In the genomic region with DNA sequence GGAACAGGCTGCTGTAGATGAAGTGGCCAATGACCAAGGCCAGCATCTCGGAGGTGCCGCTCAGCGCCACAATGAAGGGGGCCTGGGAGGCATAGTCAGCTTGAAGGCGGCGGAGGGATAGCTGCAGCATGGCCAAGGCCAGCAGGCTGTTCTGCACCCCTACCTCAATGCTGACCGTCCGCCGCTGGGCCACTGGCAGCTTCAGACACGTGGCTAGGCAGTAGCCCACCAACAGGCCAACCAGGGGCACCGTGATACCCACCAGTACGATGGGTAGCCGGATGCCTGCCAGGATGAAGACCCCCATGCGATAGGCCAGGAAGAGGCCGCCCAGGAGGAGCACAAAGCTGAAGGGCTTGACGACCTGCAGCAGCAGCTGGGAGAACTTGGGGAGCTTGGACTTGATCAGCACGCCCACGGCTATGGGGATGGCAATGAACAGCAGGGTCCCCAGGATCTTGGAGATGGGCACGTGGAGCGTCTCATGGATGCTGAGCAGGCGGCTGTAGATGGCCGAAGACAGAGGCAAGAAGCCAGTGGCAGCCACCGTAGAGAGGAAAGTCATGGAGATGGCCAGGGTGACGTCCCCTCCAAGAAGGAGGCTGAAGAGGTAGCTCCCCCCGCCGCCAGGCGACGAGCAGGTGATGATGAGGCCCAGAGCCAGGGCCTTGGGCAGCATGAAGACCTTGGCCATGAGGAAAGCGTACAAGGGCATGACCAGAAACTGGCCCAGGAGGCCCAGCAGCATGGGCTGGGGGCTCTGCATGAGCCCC, we compare ENCODE assay signal across 11 cellular contexts. TPM values are rescaled to one million over a fixed set of nuclear protein-coding genes. Genes with fewer than 3 reads are reported as not detected.
A peak's percentile ranks its signal among the peaks of the same experiment; 100 is the strongest.
DNase-seq lines count a peak whose midpoint lies in the region; ATAC-seq and TF ChIP-seq lines count a peak whose summit lies in the region.
"Had no signal": no experiment of that assay in that cellular context is flagged by ENCODE, and none has a peak within 500 bp of the region (broad histone marks: within the 10 kb centered on the region; RNA-seq: fewer than 3 reads in every experiment).

No MANE protein-coding gene starts in this region.

- H3K9me3 ChIP-seq in mammary epithelial cell (replicated peaks; ENCODE audit: insufficient read depth, low read length) (no peaks in the 10 kb centered on the region), mesenchymal stem cell (ENCODE audit: control insufficient read depth, low read length) (no peaks in the 10 kb centered on the region), thyroid gland (no peaks in the 10 kb centered on the region)
- H3K9me3 ChIP-seq: testis had no signal

- H3K36me3 ChIP-seq in mammary epithelial cell (ENCODE audit: insufficient read depth, low read length) (no peaks in the 10 kb centered on the region), mesenchymal stem cell (ENCODE audit: control insufficient read depth in 1 of 2, insufficient read depth in 2 of 2, low read depth in 1 of 2, low read length in 2 of 2) (peaks cover 33 to 41% of the 10 kb centered on the region in 2 experiments), thyroid gland (no peaks in the 10 kb centered on the region)

- in situ Hi-C loops in mammary epithelial cell (cut with MboI; ENCODE audit: low sequenced_read_pairs in 2 of 2), result no loop called here

- peaks cover 16% of the 10 kb centered on the region for H3K79me1 ChIP-seq in mesenchymal stem cell (replicated peaks; ENCODE audit: low read length, poor library complexity, severe bottlenecking)

- peaks cover 7% of the 10 kb centered on the region for H3K4me1 ChIP-seq in mammary epithelial cell (ENCODE audit: insufficient read depth, low read length)
- peaks cover 28% of the 10 kb centered on the region for H3K4me1 ChIP-seq in mesenchymal stem cell (ENCODE audit: control insufficient read depth, insufficient read depth, low read depth, low read length)
- peaks cover 0 to 13% of the 10 kb centered on the region in 2 donors for H3K4me1 ChIP-seq in thyroid gland

- H3K27me3 Mint-ChIP-seq in MCF 10A (ENCODE audit: insufficient read depth, unreplicated experiment), result peaks cover 12% of the 10 kb centered on the region
- peaks cover 1% of the 10 kb centered on the region; the same call in 1 of the 2 replicates for H3K27me3 Mint-ChIP-seq in WTC11 (ENCODE audit: low read depth)

- no peak overlapping the region for H2BK5ac ChIP-seq in mesenchymal stem cell (ENCODE audit: low read depth, low read length, poor library complexity, severe bottlenecking)

- H3K27me3 ChIP-seq in mammary epithelial cell (ENCODE audit: insufficient read depth, low read length) (no peaks in the 10 kb centered on the region), mesenchymal stem cell (ENCODE audit: control insufficient read depth in 1 of 2, insufficient read depth in 1 of 2, low read length in 2 of 2) (peaks cover 0 to 3% of the 10 kb centered on the region in 2 experiments), thyroid gland (no peaks in the 10 kb centered on the region)
- H3K27me3 ChIP-seq: testis had no signal

- H4K91ac ChIP-seq in mesenchymal stem cell (ENCODE audit: low read length), result no peak overlapping the region

- dilution Hi-C loops in mammary epithelial cell (cut with HindIII; ENCODE audit: low sequenced_read_pairs), result no loop called here

- H3K4me2 ChIP-seq in mammary epithelial cell (ENCODE audit: insufficient read depth, low read depth, low read length) (no peak overlapping the region), mesenchymal stem cell (ENCODE audit: low read length, poor library complexity, severe bottlenecking) (no peak overlapping the region)

- 89% methylated on average over 27 of the region's 28 CpGs for WGBS in mammary epithelial cell (ENCODE audit: low coverage, missing lambda C conversion rate)
- WGBS in mesenchymal stem cell, result 98% methylated on average over 28 of the region's 28 CpGs
- 93 to 95% methylated on average over 15 to 16 of the region's 28 CpGs for WGBS in thyroid gland, 2 donors

- H3K9me3 Mint-ChIP-seq in MCF 10A (ENCODE audit: unreplicated experiment) (no peaks in the 10 kb centered on the region), WTC11 (no peaks in the 10 kb centered on the region)

- no peak overlapping the region for H2BK15ac ChIP-seq in mesenchymal stem cell (ENCODE audit: low read depth, poor library complexity, severe bottlenecking)

- peak overlapping the region; percentile 62 for H2AK5ac ChIP-seq in mesenchymal stem cell (ENCODE audit: low read length, severe bottlenecking)

- no peak overlapping the region for H3K14ac ChIP-seq in mesenchymal stem cell (ENCODE audit: low read length in 2 of 2)

- no peak for TF ChIP-seq POLR2A in thyroid gland (IDR thresholded peaks at IDR 0.05)

- H3K4ac ChIP-seq in mesenchymal stem cell (ENCODE audit: low read depth in 1 of 2, low read length in 2 of 2), result no peak overlapping the region

- H3K4me3 Mint-ChIP-seq in MCF 10A (ENCODE audit: unreplicated experiment), result peak overlapping the region; percentile 65
- H3K4me3 Mint-ChIP-seq in WTC11, result peak overlapping the region; percentile 69

- H3K18ac ChIP-seq in mesenchymal stem cell (ENCODE audit: low read depth in 1 of 2, low read length in 2 of 2), result no peak overlapping the region

- ATAC-seq in WTC11, result no peak
- no peak for ATAC-seq in SK-N-SH treated with all-trans-retinoic acid at 6 μM for 48 hours

- H2BK12ac ChIP-seq in mesenchymal stem cell (ENCODE audit: low read length in 2 of 2), result peak overlapping the region in 1 of 2 experiments; percentile 78

- DNase-seq in MCF 10A (ENCODE audit: unreplicated experiment) (no peak), mammary epithelial cell (no peak), WTC11 (ENCODE audit: low spot score) (no peak), mesenchymal stem cell (no peak), thyroid gland (no peak), AG20443 (ENCODE audit: low spot score) (no peak), NCI-H1930 (lab: John Stamatoyannopoulos, UW) (no peak)
- DNase-seq: activated effector memory CD4-positive, alpha-beta T cell treated with anti-CD3 and anti-CD28 coated beads, Interleukin-2, amount 50 U/mL, for 16 hours; foreskin melanocyte; testis had no signal

- BruUV-seq in MCF 10A (replicated peaks; lab: Mats Ljungman, UMichigan) (no TSS peak), mammary epithelial cell (replicated peaks; lab: Mats Ljungman, UMichigan) (no TSS peak)

- H3K79me2 ChIP-seq in mammary epithelial cell (ENCODE audit: insufficient read depth, low read length), result peaks cover 35% of the 10 kb centered on the region

- no peak overlapping the region for H2BK120ac ChIP-seq in mesenchymal stem cell (ENCODE audit: low read depth, low read length)

- H3K27ac Mint-ChIP-seq in MCF 10A (ENCODE audit: low read depth, unreplicated experiment) (no peak overlapping the region), WTC11 (no peak overlapping the region)

- H3K9ac ChIP-seq in mammary epithelial cell (ENCODE audit: insufficient read depth, low read length) (no peak overlapping the region), mesenchymal stem cell (ENCODE audit: low read length) (no peak overlapping the region)

- H4K8ac ChIP-seq in mesenchymal stem cell (ENCODE audit: low read length), result no peak overlapping the region

- TF ChIP-seq CTCF in MCF 10A (IDR thresholded peaks at IDR 0.05; ENCODE audit: unreplicated experiment), result no peak
- TF ChIP-seq CTCF in mammary epithelial cell (conservative IDR thresholded peaks at IDR 0.05 in 1 of 2, IDR thresholded peaks at IDR 0.05 in 1 of 2; ENCODE audit: extremely low read depth in 1 of 2, insufficient read depth in 1 of 2, low read depth in 1 of 2, low read length in 2 of 2), result no peak
- no peak for TF ChIP-seq CTCF in WTC11 (IDR thresholded peaks at IDR 0.05)
- TF ChIP-seq CTCF in thyroid gland (IDR thresholded peaks at IDR 0.05), result no peak

- H3K4me3 ChIP-seq in mammary epithelial cell (replicated peaks in 1 of 3; ENCODE audit: insufficient read depth in 1 of 3, low read depth in 2 of 3, low read length in 3 of 3) (no peak overlapping the region), mesenchymal stem cell (ENCODE audit: insufficient read depth in 1 of 2, low read depth in 1 of 2, low read length in 2 of 2) (no peak overlapping the region), thyroid gland (replicated peaks in 1 of 3) (no peak overlapping the region)

- CTCF ChIA-PET in MCF 10A (lab: Yijun Ruan, JAX) (interaction anchor here (0.6 to 1.2 kb wide), 5 partner anchors 11 to 872 kb away, joined by 3 to 4 read pairs (median 3); no protein-coding TSS in a partner anchor), mammary epithelial cell (lab: Charles Lee; ENCODE audit: low non-redundant PET) (no interaction called here), WTC11 (lab: Charles Lee) (interaction anchor here (1.2 to 1.4 kb wide), 2 partner anchors 40 to 114 kb away, joined by 4 to 7 read pairs; no protein-coding TSS in a partner anchor)

- H3K27ac ChIP-seq in mammary epithelial cell (ENCODE audit: insufficient read depth, low read depth, low read length) (no peak overlapping the region), mesenchymal stem cell (ENCODE audit: low read length, poor library complexity, severe bottlenecking) (no peak overlapping the region), thyroid gland (peak overlapping the region in 2 of 3 donors; percentile 51 to 79)

- H3K36me3 Mint-ChIP-seq in MCF 10A (ENCODE audit: insufficient read depth, unreplicated experiment) (peaks cover 18% of the 10 kb centered on the region), WTC11 (no peaks in the 10 kb centered on the region; the same call in 1 of the 2 replicates)

- H2AFZ ChIP-seq in mammary epithelial cell (ENCODE audit: low read depth, low read length), result no peak overlapping the region
- H2AFZ ChIP-seq in mesenchymal stem cell (ENCODE audit: low read depth, low read length), result no peak overlapping the region

- H3K23ac ChIP-seq in mesenchymal stem cell (ENCODE audit: low read length in 2 of 2), result no peak overlapping the region

- POLR2A ChIA-PET in MCF 10A (lab: Yijun Ruan, JAX), result interaction anchor here (0.6 to 3.5 kb wide), 5 partner anchors 30 to 334 kb away, joined by 3 to 13 read pairs (median 6); partner anchors contain the start of gene RPL10
- POLR2A ChIA-PET in WTC11 (lab: Charles Lee), result interaction anchor here (2.4 kb wide), 1 partner anchor 29 kb away, joined by 8 read pairs; no protein-coding TSS in a partner anchor

- H3K4me1 Mint-ChIP-seq in MCF 10A (ENCODE audit: insufficient read depth, unreplicated experiment) (peaks cover under 1% of the 10 kb centered on the region), WTC11 (peaks cover 4% of the 10 kb centered on the region; the same call in 1 of the 2 replicates)

- no peaks in the 10 kb centered on the region for H4K20me1 ChIP-seq in mammary epithelial cell (ENCODE audit: insufficient read depth, low read length)

- intact Hi-C loops in MCF 10A (cut with micrococcal nuclease), result no loop called here
- intact Hi-C loops in mammary epithelial cell (cut with micrococcal nuclease), result no loop called here
- intact Hi-C loops in thyroid gland (cut with DNase I), result loop anchor here (5.0 kb wide), 1 partner anchor 50 kb away; the partner anchor contains the start of gene GDI1

RNA-seq across cellular contexts. Expression of gene UBL4A, which starts 1.3 kb away (rescaled TPM):
- 26.7 and 27.9 TPM in 2 replicates for total RNA-seq in MCF 10A (2022)
- total RNA-seq in mammary epithelial cell, result 10 to 100 TPM; 30.5 to 33.2 TPM
- polyA plus RNA-seq in mammary epithelial cell, result 36.6 TPM
- polyA minus RNA-seq in mammary epithelial cell, result 21.6 TPM
- total RNA-seq in WTC11 (2021), result 34.0 to 34.7 TPM (median 34.1 TPM) in 3 replicates
- 17.7 TPM for polyA plus RNA-seq in mesenchymal stem cell (2013, experiment 1 of 2)
- polyA plus RNA-seq in mesenchymal stem cell (2013, experiment 2 of 2), result 18.3 TPM
- total RNA-seq in thyroid gland, result 10 to 100 TPM; 32.9 to 63.4 (median 41.3) TPM

RNA-seq across cellular contexts. Expression of gene SLC10A3, which starts 2.7 kb away (rescaled TPM):
- total RNA-seq in MCF 10A (2022) (17.9 and 21.2 TPM in 2 replicates), mammary epithelial cell (10 to 100 TPM; 27.2 to 29.6 TPM), WTC11 (2021) (8.7 to 9.8 TPM (median 9.6 TPM) in 3 replicates), thyroid gland (10 to 100 TPM; 21.9 to 40.6 (median 29.3) TPM)
- 29.3 TPM for polyA plus RNA-seq in mammary epithelial cell
- 20.1 TPM for polyA minus RNA-seq in mammary epithelial cell
- polyA plus RNA-seq in mesenchymal stem cell (2013, experiment 1 of 2), result 27.5 TPM
- polyA plus RNA-seq in mesenchymal stem cell (2013, experiment 2 of 2), result 27.3 TPM

RNA-seq across cellular contexts. Expression of gene LAGE3, which starts 8.6 kb away (rescaled TPM):
- total RNA-seq in MCF 10A (2022) (17.8 and 21.1 TPM in 2 replicates), mammary epithelial cell (1 to 10 TPM; 5.3 to 6.5 TPM), WTC11 (2021) (46.1 to 52.1 TPM (median 50.2 TPM) in 3 replicates), thyroid gland (10 to 100 TPM; 10.2 to 18.9 (median 12.6) TPM)
- polyA plus RNA-seq in mammary epithelial cell, result 7.3 TPM
- polyA minus RNA-seq in mammary epithelial cell, result not detected
- 22.7 TPM for polyA plus RNA-seq in mesenchymal stem cell (2013, experiment 1 of 2)
- 23.5 TPM for polyA plus RNA-seq in mesenchymal stem cell (2013, experiment 2 of 2)

RNA-seq across cellular contexts. Expression of gene FAM3A, which starts 28.3 kb away (rescaled TPM):
- total RNA-seq in MCF 10A (2022) (40.9 and 45.3 TPM in 2 replicates), mammary epithelial cell (10 to 100 TPM; 24.3 to 41.4 TPM), WTC11 (2021) (23.5 to 26.5 TPM (median 25.0 TPM) in 3 replicates), thyroid gland (10 to 100 TPM; 56.3 to 67.7 (median 65.3) TPM)
- 29.2 TPM for polyA plus RNA-seq in mammary epithelial cell
- polyA minus RNA-seq in mammary epithelial cell, result 9.1 TPM
- 27.0 TPM for polyA plus RNA-seq in mesenchymal stem cell (2013, experiment 1 of 2)
- polyA plus RNA-seq in mesenchymal stem cell (2013, experiment 2 of 2), result 24.3 TPM

RNA-seq across cellular contexts. Expression of gene PLXNA3, which starts 29.6 kb away (rescaled TPM):
- total RNA-seq in MCF 10A (2022) (47.6 and 48.0 TPM in 2 replicates), mammary epithelial cell (10 to 100 TPM; 21.2 to 56.9 TPM), WTC11 (2021) (26.6 to 33.1 TPM (median 31.4 TPM) in 3 replicates), thyroid gland (10 to 100 TPM in 2 of 4 donors, 1 to 10 TPM in 2; 3.9 to 20.7 (median 14.1) TPM)
- polyA plus RNA-seq in mammary epithelial cell, result 29.4 TPM
- 55.2 TPM for polyA minus RNA-seq in mammary epithelial cell
- polyA plus RNA-seq in mesenchymal stem cell (2013, experiment 1 of 2), result 50.5 TPM
- 47.0 TPM for polyA plus RNA-seq in mesenchymal stem cell (2013, experiment 2 of 2)

Comparison
In these comparisons a context has a peak if more than half of its experiments do, and no peak if none do; other contexts are left out.
1. H3K27ac ChIP-seq: peak in thyroid gland (2 of 3); none in mammary epithelial cell (single experiment) and mesenchymal stem cell (single experiment).